Comparison of ENCODE assay signal across 7 cellular contexts in the genomic region with DNA sequence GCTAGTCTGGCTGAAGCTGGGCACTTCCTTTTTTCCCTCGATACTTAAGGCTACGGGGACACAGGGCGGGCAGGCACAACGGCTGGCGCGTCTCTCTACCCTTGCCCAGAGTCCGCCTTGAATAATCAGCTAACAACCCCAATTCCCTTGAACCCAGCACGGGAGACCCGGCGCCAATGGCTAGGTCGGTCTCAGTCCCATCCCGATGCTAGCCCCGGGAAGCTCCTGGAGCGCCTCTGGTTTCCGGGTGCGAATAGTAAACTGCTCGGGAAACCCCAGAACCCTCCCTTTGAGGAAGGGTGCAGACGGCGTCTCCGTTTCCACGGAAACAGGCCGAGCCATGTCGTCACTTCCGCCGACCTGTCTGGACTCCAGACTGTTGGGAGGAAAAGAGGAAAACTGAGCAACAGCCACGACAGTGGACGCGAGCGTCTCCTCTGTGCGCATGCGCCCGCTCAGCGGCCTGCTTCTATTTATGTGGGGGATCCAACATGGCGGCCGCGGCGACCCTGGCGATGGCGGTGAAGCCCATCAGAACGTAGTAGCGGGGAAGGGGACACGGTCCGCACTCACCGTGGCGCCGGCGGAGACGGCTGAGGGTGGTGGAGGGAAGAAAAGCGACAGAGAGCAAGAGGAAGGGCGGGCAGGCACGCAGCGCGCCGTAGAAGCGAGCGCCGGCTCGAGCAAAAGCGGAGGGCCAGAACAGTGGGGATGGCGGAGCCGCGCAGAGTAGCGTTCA.
A peak's percentile ranks its signal among the peaks of the same experiment; 100 is the strongest.
DNase-seq lines count a peak whose midpoint lies in the region; ATAC-seq and FAIRE-seq lines count a peak whose summit lies in the region.

Gene UBN2 (plus strand): TSS at position 464 of the 739 bp plus-strand sequence. CDS start 248 bp downstream, at position 712.

- peak; percentile 86 for ATAC-seq in HG02981 (IDR thresholded peaks at IDR 0.05; ENCODE audit: unreplicated experiment)

- peak; percentile 98 for FAIRE-seq in GM18507 (lab: Jason Lieb, UNC)

- DNase-seq in GM18507 (ENCODE audit: extremely low spot score, insufficient read length, low read depth), result peak; percentile 95
- DNase-seq in NCI-H2029 treated with DMSO at 0.1 percent for 48 hours (lab: John Stamatoyannopoulos, UW), result peak; percentile 70
- peak; percentile 79 for DNase-seq in T-helper 9 cell
- peak; percentile 99 for DNase-seq in astrocyte of the hippocampus (ENCODE audit: low read depth, low spot score)
- peak; percentile 95 to 96 for DNase-seq in hippocampal formation (lab: John Stamatoyannopoulos, UW)
- peak; percentile 98 for DNase-seq in retina

Comparison
In these comparisons a context has a peak if more than half of its experiments do, and no peak if none do; other contexts are left out.
1. Peak in every context shown above with its lines: DNase-seq and ATAC-seq.